ENCODE assay signal across 9 cellular contexts in genomic region chr19:50639121-50640112, GRCh38. TPM values are rescaled to one million over a fixed set of nuclear protein-coding genes. Genes with fewer than 3 reads are reported as not detected.
A peak's percentile ranks its signal among the peaks of the same experiment; 100 is the strongest.
DNase-seq lines count a peak whose midpoint lies in the region; ATAC-seq and TF ChIP-seq lines count a peak whose summit lies in the region.
"Had no signal": no experiment of that assay in that cellular context is flagged by ENCODE, and none has a peak within 500 bp of the region (broad histone marks: within the 10 kb centered on the region; RNA-seq: fewer than 3 reads in every experiment).

Gene SYT3, minus strand, starts transcription at chr19:50639881. Its CDS starts 2,470 bp downstream, at chr19:50637411.

- H3K4me1 ChIP-seq in heart right ventricle, result peaks cover 0 to 8% (median 4%) of the 10 kb centered on the region in 9 donors

- TF ChIP-seq CTCF in heart right ventricle (IDR thresholded peaks at IDR 0.05), result no peak

- H3K36me3 ChIP-seq in heart right ventricle, result no peaks in the 10 kb centered on the region

- H3K4me3 ChIP-seq in heart right ventricle, result peak within 1 kb of the TSS; percentile 32 to 61 (median 52)

- 3% methylated on average over 59 to 69 of the region's 76 CpGs for WGBS in heart right ventricle, 2 donors

- intact Hi-C loops in heart right ventricle (cut with DNase I), result no loop called here
- intact Hi-C loops in posterior vena cava (cut with DNase I), result no loop called here

- H3K9me3 ChIP-seq in heart right ventricle, result peaks cover 0 to 13% (median 5%) of the 10 kb centered on the region in 11 donors

- H3K27ac ChIP-seq in heart right ventricle, result no peak within 1 kb of the TSS
- H3K27ac ChIP-seq: skin epidermis had no signal

- peaks cover 0 to 77% (median 64%) of the 10 kb centered on the region in 7 donors for H3K27me3 ChIP-seq in heart right ventricle

- peak; percentile 81 to 90 (median 84) for ATAC-seq in heart right ventricle
- no peak for ATAC-seq in GM21528 (IDR thresholded peaks at IDR 0.05; ENCODE audit: low FRiP score, unreplicated experiment)
- ATAC-seq in HG03045 (IDR thresholded peaks at IDR 0.05; ENCODE audit: unreplicated experiment), result no peak

- DNase-seq in EH (ENCODE audit: low read depth), result peak; percentile 51
- peak; percentile 66 to 81 for DNase-seq in NCI-H1930 (lab: John Stamatoyannopoulos, UW)
- DNase-seq in activated naive CD4-positive, alpha-beta T cell treated with Interleukin-2 at 50 U/mL for 16 hours, result peak; percentile 5
- peak; percentile 28 to 50 for DNase-seq in heart right ventricle
- peak; percentile 74 for DNase-seq in posterior vena cava (ENCODE audit: low spot score)
- no peak for DNase-seq in NCI-H510A (lab: John Stamatoyannopoulos, UW)

RNA-seq across cellular contexts. Expression of gene SYT3, which starts in this region (rescaled TPM):
- total RNA-seq in heart right ventricle, result under 1 TPM in 3 of 10 donors, not detected in 7; 0.25 to 0.49 (median 0.26) TPM
- polyA plus RNA-seq in heart right ventricle, result under 1 TPM in 1 of 2 donors, not detected in 1; 0.04 TPM
- under 1 TPM in 1 of 2 donors, not detected in 1; 0.74 TPM for total RNA-seq in posterior vena cava

Comparison
In these comparisons a context has a peak if more than half of its experiments do, and no peak if none do; other contexts are left out.
1. Peak in DNase-seq, ATAC-seq and H3K4me3 ChIP-seq in heart right ventricle; RNA of the gene not detected or under 1 TPM.
2. Peak in DNase-seq in posterior vena cava; RNA of the gene not detected or under 1 TPM.